Comparison of ENCODE assay signal across 13 cellular contexts in the genomic region with DNA sequence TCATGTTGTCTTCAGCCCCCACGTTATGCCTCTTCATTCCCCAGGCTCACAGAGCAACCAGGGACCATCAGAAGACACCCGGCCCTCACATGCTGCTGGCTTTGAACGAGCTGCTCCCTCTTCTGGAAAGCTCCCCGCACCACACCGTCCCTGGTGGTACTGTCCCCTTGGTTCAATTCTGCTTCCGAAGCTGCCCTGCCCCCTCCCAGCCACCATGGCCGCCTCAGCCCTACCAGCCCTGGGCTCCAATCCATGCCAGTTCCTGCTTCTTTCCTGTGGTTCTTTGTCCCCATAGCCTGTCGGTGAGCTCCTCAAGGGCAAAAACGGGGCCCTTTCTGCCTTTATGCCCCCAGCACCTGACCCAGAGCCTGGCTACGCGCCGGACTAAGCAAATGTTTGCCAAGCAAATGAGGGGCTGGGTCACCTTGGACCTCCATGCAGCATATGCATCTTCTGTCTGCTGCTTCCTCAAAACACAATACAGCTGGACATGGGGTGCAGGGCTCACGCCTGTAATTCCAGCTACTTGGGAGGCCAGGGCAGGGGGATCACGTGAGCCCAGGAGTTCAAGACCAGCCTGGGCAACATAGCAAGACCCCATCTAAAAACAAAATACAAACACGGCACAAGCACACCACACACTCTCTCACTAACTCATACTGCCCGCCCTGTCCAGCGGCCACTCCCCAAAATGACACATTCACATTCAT. TPM values are rescaled to one million over a fixed set of nuclear protein-coding genes. Genes with fewer than 3 reads are reported as not detected.
A peak's percentile ranks its signal among the peaks of the same experiment; 100 is the strongest.
DNase-seq lines count a peak whose midpoint lies in the region; ATAC-seq and TF ChIP-seq lines count a peak whose summit lies in the region.
"Had no signal": no experiment of that assay in that cellular context is flagged by ENCODE, and none has a peak within 500 bp of the region (broad histone marks: within the 10 kb centered on the region; RNA-seq: fewer than 3 reads in every experiment).

No MANE protein-coding gene starts in this region.

- no peaks in the 10 kb centered on the region for H3K9me3 Mint-ChIP-seq in activated T-helper 17 cell treated with anti-CD3 and anti-CD28 coated beads, Interleukin-2, amount 50 U/mL, for 72 hours
- no peaks in the 10 kb centered on the region for H3K9me3 Mint-ChIP-seq in type B pancreatic cell

- H3K4me3 Mint-ChIP-seq in activated T-helper 17 cell treated with anti-CD3 and anti-CD28 coated beads, Interleukin-2, amount 50 U/mL, for 72 hours, result no peak overlapping the region
- peak overlapping the region; percentile 10 for H3K4me3 Mint-ChIP-seq in type B pancreatic cell

- H3K4me1 ChIP-seq in left ventricle myocardium inferior, result peaks cover 52% of the 10 kb centered on the region

- peak overlapping the region; percentile 38 for H3K27ac ChIP-seq in left ventricle myocardium inferior (replicated peaks)
- peak overlapping the region in 1 of 2 donors; percentile 62 for H3K27ac ChIP-seq in coronary artery

- no peak for TF ChIP-seq CTCF in left ventricle myocardium inferior (IDR thresholded peaks at IDR 0.05; ENCODE audit: borderline replicate concordance)
- TF ChIP-seq CTCF in type B pancreatic cell (conservative IDR thresholded peaks at IDR 0.05), result no peak
- TF ChIP-seq CTCF in coronary artery (IDR thresholded peaks at IDR 0.05), result no peak

- H3K4me1 Mint-ChIP-seq in activated T-helper 17 cell treated with anti-CD3 and anti-CD28 coated beads, Interleukin-2, amount 50 U/mL, for 72 hours, result no peaks in the 10 kb centered on the region
- H3K4me1 Mint-ChIP-seq in type B pancreatic cell (ENCODE audit: unreplicated experiment), result peaks cover 35% of the 10 kb centered on the region

- intact Hi-C loops in left ventricle myocardium inferior (cut with micrococcal nuclease) (no loop called here), left cardiac atrium (cut with DNase I) (no loop called here)

- H3K27me3 Mint-ChIP-seq in activated T-helper 17 cell treated with anti-CD3 and anti-CD28 coated beads, Interleukin-2, amount 50 U/mL, for 72 hours, result no peaks in the 10 kb centered on the region
- H3K27me3 Mint-ChIP-seq in type B pancreatic cell, result no peaks in the 10 kb centered on the region

- peaks cover 31% of the 10 kb centered on the region for H3K36me3 Mint-ChIP-seq in activated T-helper 17 cell treated with anti-CD3 and anti-CD28 coated beads, Interleukin-2, amount 50 U/mL, for 72 hours (ENCODE audit: low read depth)
- peaks cover 59% of the 10 kb centered on the region for H3K36me3 Mint-ChIP-seq in type B pancreatic cell

- H3K9me3 ChIP-seq in left ventricle myocardium inferior (replicated peaks), result peaks cover 24% of the 10 kb centered on the region

- H3K27me3 ChIP-seq in left ventricle myocardium inferior (ENCODE audit: low read depth), result no peaks in the 10 kb centered on the region
- H3K27me3 ChIP-seq: heart right ventricle had no signal

- H3K27ac Mint-ChIP-seq in activated T-helper 17 cell treated with anti-CD3 and anti-CD28 coated beads, Interleukin-2, amount 50 U/mL, for 72 hours, result peak overlapping the region; percentile 15
- peak overlapping the region; percentile 83 for H3K27ac Mint-ChIP-seq in type B pancreatic cell
- H3K27ac Mint-ChIP-seq: activated T-helper 2 cell treated with anti-CD3 and anti-CD28 coated beads, Interferon-gamma antibody, Interleukin-2, Interleukin-4, amounts not matched to agents 10 μg/mL and 5 μg/mL and 100 μg/mL, durations not matched to agents 14 hours and 24 hours and 36 hours had no signal

- H3K36me3 ChIP-seq in left ventricle myocardium inferior, result peaks cover 63% of the 10 kb centered on the region

- ATAC-seq in left cardiac atrium, result no peak
- no peak for ATAC-seq in activated T-helper 17 cell treated with anti-CD3 and anti-CD28 coated beads, Interleukin-2, amount 50 U/mL, for 72 hours (replicated peaks)

- DNase-seq in left ventricle myocardium inferior (no peak), left cardiac atrium (no peak), iPS-NIHi7 (ENCODE audit: extremely low spot score) (peak; percentile 55), type B pancreatic cell (ENCODE audit: extremely low spot score, unreplicated experiment) (no peak), MV-4-11 (lab: John Stamatoyannopoulos, UW) (no peak), cerebellum (ENCODE audit: low spot score) (no peak), coronary artery (ENCODE audit: low spot score) (no peak)
- DNase-seq: heart right ventricle, T-helper 2 cell had no signal

- H3K4me3 ChIP-seq in left ventricle myocardium inferior, result no peak overlapping the region
- H3K4me3 ChIP-seq in coronary artery, result no peak overlapping the region
- H3K4me3 ChIP-seq: heart right ventricle had no signal

RNA-seq across cellular contexts. Expression of a gene that starts 21.3 kb away (rescaled TPM):
- 32.6 TPM for total RNA-seq in left ventricle myocardium inferior
- total RNA-seq in left cardiac atrium, result 10 to 100 TPM; 73.6 to 82.6 TPM
- total RNA-seq in activated T-helper 17 cell treated with anti-CD3 and anti-CD28 coated beads, Interleukin-2, amount 50 U/mL, for 72 hours, result 10 to 100 TPM in 1 of 2 donors, 1 to 10 TPM in 1; 4.1 to 13.6 TPM
- total RNA-seq in type B pancreatic cell (ENCODE audit: low replicate concordance), result 122 and 166 TPM in 2 replicates
- 13.9 TPM for total RNA-seq in cerebellum

RNA-seq across cellular contexts. Expression of a gene that starts 32.3 kb away (rescaled TPM):
- total RNA-seq in left ventricle myocardium inferior (34.6 TPM), left cardiac atrium (10 to 100 TPM; 34.7 to 45.5 TPM), type B pancreatic cell (ENCODE audit: low replicate concordance) (108 and 164 TPM in 2 replicates), cerebellum (40.0 TPM)
- total RNA-seq in activated T-helper 17 cell treated with anti-CD3 and anti-CD28 coated beads, Interleukin-2, amount 50 U/mL, for 72 hours, result 100 to 1,000 TPM in 1 of 2 donors, 10 to 100 TPM in 1; 92.1 to 171 TPM

RNA-seq across cellular contexts. Expression of a gene that starts 34.7 kb away (rescaled TPM):
- 1.4 TPM for total RNA-seq in left ventricle myocardium inferior
- 1 to 10 TPM in 1 of 2 donors, under 1 TPM in 1; 0.84 to 1.7 TPM for total RNA-seq in left cardiac atrium
- total RNA-seq in activated T-helper 17 cell treated with anti-CD3 and anti-CD28 coated beads, Interleukin-2, amount 50 U/mL, for 72 hours, result not detected
- 0.52 and 4.0 TPM in 2 replicates for total RNA-seq in type B pancreatic cell (ENCODE audit: low replicate concordance)
- not detected for total RNA-seq in cerebellum
- total RNA-seq: activated T-helper 2 cell treated with anti-CD3 and anti-CD28 coated beads, Interferon-gamma antibody, Interleukin-2, Interleukin-4, amounts not matched to agents 10 μg/mL and 5 μg/mL and 100 μg/mL, durations not matched to agents 14 hours and 24 hours and 36 hours; lower leg skin; osteocyte had no signal
